16 cellular contexts compared by ENCODE assay signal in the genomic region with DNA sequence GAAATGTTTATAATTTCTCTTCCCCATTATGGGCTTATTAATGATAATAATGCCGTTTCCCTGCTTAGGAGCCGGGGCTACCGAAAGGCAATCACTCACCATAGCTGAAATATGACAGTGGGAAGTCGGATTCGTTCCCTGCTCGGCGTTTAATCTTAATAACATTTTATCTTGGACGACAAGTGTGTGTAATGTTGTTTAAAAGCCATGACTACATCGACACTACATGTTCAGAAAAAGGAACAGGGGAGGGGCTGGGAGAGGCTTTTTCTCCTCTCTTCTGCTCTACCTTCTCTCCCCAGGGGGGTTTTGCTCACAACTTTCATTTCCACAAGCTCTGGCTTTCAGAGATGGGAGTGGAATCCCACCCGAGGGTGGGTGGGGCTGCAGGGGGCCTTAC.
A peak's percentile ranks its signal among the peaks of the same experiment; 100 is the strongest.
DNase-seq lines count a peak whose midpoint lies in the region; ATAC-seq and TF ChIP-seq lines count a peak whose summit lies in the region.
"Had no signal": no experiment of that assay in that cellular context is flagged by ENCODE, and none has a peak within 500 bp of the region (broad histone marks: within the 10 kb centered on the region; RNA-seq: fewer than 3 reads in every experiment).

No MANE protein-coding gene starts in this region.

- no peak for TF ChIP-seq EP300 in suprapubic skin (IDR thresholded peaks at IDR 0.05)

- no peak for TF ChIP-seq CTCF in suprapubic skin (IDR thresholded peaks at IDR 0.05)

- no peak overlapping the region for H3K27ac Mint-ChIP-seq in activated naive CD4-positive, alpha-beta T cell treated with anti-CD3 and anti-CD28 coated beads, Interleukin-2, amount 50 U/mL, for 72 hours
- H3K27ac Mint-ChIP-seq: CD8-positive, alpha-beta memory T cell; T-helper 1 cell treated with Interleukin-12 subunit alpha and Interleukin-12 subunit beta and Interleukin-4 antibody, amounts not matched to agents 30 μg/mL and 1 μg/mL, for 36 hours had no signal

- no peak overlapping the region for H3K4me3 ChIP-seq in right cardiac atrium (ENCODE audit: low read length)
- no peak overlapping the region for H3K4me3 ChIP-seq in suprapubic skin

- H3K27me3 ChIP-seq in right cardiac atrium (ENCODE audit: control insufficient read depth, insufficient read depth) (no peaks in the 10 kb centered on the region), suprapubic skin (peaks cover 14% of the 10 kb centered on the region)

- H3K4me1 ChIP-seq in right cardiac atrium (ENCODE audit: control insufficient read depth, insufficient read depth, low read length) (peaks cover 3% of the 10 kb centered on the region), suprapubic skin (no peaks in the 10 kb centered on the region)

- ATAC-seq in right cardiac atrium (peak; percentile 17 to 38), left lobe of liver (no peak)
- ATAC-seq in activated naive CD4-positive, alpha-beta T cell treated with anti-CD3 and anti-CD28 coated beads, Interleukin-2, amount 50 U/mL, for 72 hours, result no peak
- ATAC-seq: HepG2, Panc1 had no signal

- H3K36me3 Mint-ChIP-seq in activated naive CD4-positive, alpha-beta T cell treated with anti-CD3 and anti-CD28 coated beads, Interleukin-2, amount 50 U/mL, for 72 hours, result no peaks in the 10 kb centered on the region
- H3K36me3 Mint-ChIP-seq: CD8-positive, alpha-beta memory T cell had no signal

- peak; percentile 83 for DNase-seq in Daoy (ENCODE audit: low read depth)
- peak; percentile 38 for DNase-seq in H4 (ENCODE audit: low spot score)
- DNase-seq in NCI-H526 treated with DMSO at 0.1 percent for 48 hours (lab: John Stamatoyannopoulos, UW), result peak; percentile 96
- DNase-seq in right cardiac atrium, result no peak
- no peak for DNase-seq in suprapubic skin (ENCODE audit: low spot score in 2 of 2)
- DNase-seq in SHP77 (lab: John Stamatoyannopoulos, UW), result no peak
- DNase-seq in left lobe of liver (ENCODE audit: low spot score), result no peak
- DNase-seq in activated naive CD4-positive, alpha-beta T cell treated with anti-CD3 and anti-CD28 coated beads, Interleukin-2, amount 50 U/mL, for 72 hours (ENCODE audit: low spot score in 2 of 2), result no peak
- DNase-seq: CD8-positive, alpha-beta memory T cell; H9; NCI-H2171 treated with DMSO at 0.1 percent for 48 hours; NCI-H510A treated with DMSO at 0.1 percent for 48 hours; SHP77 treated with DMSO at 0.1 percent for 48 hours had no signal

- H3K9me3 Mint-ChIP-seq in activated naive CD4-positive, alpha-beta T cell treated with anti-CD3 and anti-CD28 coated beads, Interleukin-2, amount 50 U/mL, for 72 hours, result no peaks in the 10 kb centered on the region
- H3K9me3 Mint-ChIP-seq: CD8-positive, alpha-beta memory T cell; H9; T-helper 1 cell treated with Interleukin-12 subunit alpha and Interleukin-12 subunit beta and Interleukin-4 antibody, amounts not matched to agents 30 μg/mL and 1 μg/mL, for 36 hours had no signal

- no peak for TF ChIP-seq POLR2A in suprapubic skin (IDR thresholded peaks at IDR 0.05)

- intact Hi-C loops in right cardiac atrium (cut with DNase I), result no loop called here

- H3K27ac ChIP-seq in right cardiac atrium (ENCODE audit: low read length) (no peak overlapping the region), suprapubic skin (no peak overlapping the region)

- no peaks in the 10 kb centered on the region for H3K36me3 ChIP-seq in suprapubic skin

- no peaks in the 10 kb centered on the region for H3K9me3 ChIP-seq in right cardiac atrium (ENCODE audit: control insufficient read depth, low read length)
- H3K9me3 ChIP-seq in suprapubic skin, result no peaks in the 10 kb centered on the region

- WGBS in right cardiac atrium, result 29% methylated on average over 10 of the region's 10 CpGs
- WGBS in suprapubic skin, result 57% methylated on average over 10 of the region's 10 CpGs

Comparison
In these comparisons a context has a peak if more than half of its experiments do, and no peak if none do; other contexts are left out.
1. DNase-seq: peak in Daoy (single experiment), H4 (single experiment) and NCI-H526 treated with DMSO at 0.1 percent for 48 hours (single experiment); none in right cardiac atrium (0 of 3), suprapubic skin (0 of 2), SHP77 (0 of 2), left lobe of liver (single experiment) and activated naive CD4-positive, alpha-beta T cell treated with anti-CD3 and anti-CD28 coated beads, Interleukin-2, amount 50 U/mL, for 72 hours (0 of 2).
2. ATAC-seq: peak in right cardiac atrium (2 of 2); none in left lobe of liver (single experiment) and activated naive CD4-positive, alpha-beta T cell treated with anti-CD3 and anti-CD28 coated beads, Interleukin-2, amount 50 U/mL, for 72 hours (0 of 2).